ENCODE assay signal across 9 cellular contexts in genomic region chr6:157428418-157429202, GRCh38. TPM values are rescaled to one million over a fixed set of nuclear protein-coding genes. Genes with fewer than 3 reads are reported as not detected.
DNase-seq lines count a peak whose midpoint lies in the region; ATAC-seq and TF ChIP-seq lines count a peak whose summit lies in the region.
"Had no signal": no experiment of that assay in that cellular context is flagged by ENCODE, and none has a peak within 500 bp of the region (broad histone marks: within the 10 kb centered on the region; RNA-seq: fewer than 3 reads in every experiment).

No MANE protein-coding gene starts in this region.

- DNase-seq in GM23338 (ENCODE audit: low spot score), result peak; percentile 34
- no peak for DNase-seq in WTC11 (ENCODE audit: low spot score)
- peak; percentile 15 for DNase-seq in fibroblast of mammary gland (ENCODE audit: low read depth)
- DNase-seq in stimulated activated CD4-positive, alpha-beta T cell treated with anti-CD3 and anti-CD28 coated beads, Interleukin-12 subunit alpha, Interleukin-12 subunit beta, amount 100 ng/mL, for 48 hours (ENCODE audit: low read depth in 2 of 3, low spot score in 1 of 3), result peak; percentile 70 to 80 (median 74)
- no peak for DNase-seq in NCI-H2107 (lab: John Stamatoyannopoulos, UW)
- no peak for DNase-seq in SKM-1 treated with dmso at 0.1 percent for 144 hours (lab: John Stamatoyannopoulos, UW; ENCODE audit: unreplicated experiment)

- no peak overlapping the region for H2AFZ ChIP-seq in GM23338

- H3F3A ChIP-seq in GM23338 (replicated peaks; ENCODE audit: low read depth), result no peaks in the 10 kb centered on the region

- no peaks in the 10 kb centered on the region for H4K20me1 ChIP-seq in GM23338 (replicated peaks; ENCODE audit: insufficient read depth)

- H3K4me1 ChIP-seq in GM23338 (ENCODE audit: insufficient read depth), result peaks cover 22% of the 10 kb centered on the region

- H3K27me3 Mint-ChIP-seq in GM23338 (ENCODE audit: insufficient read depth, low read depth, poor library complexity), result peaks cover 6% of the 10 kb centered on the region
- H3K27me3 Mint-ChIP-seq in WTC11 (ENCODE audit: low read depth), result no peaks in the 10 kb centered on the region; the same call in 1 of the 2 replicates

- H3K4me2 ChIP-seq in GM23338, result peak overlapping the region; percentile 54; the same call in 1 of the 2 replicates

- H3K9me2 ChIP-seq in GM23338 (ENCODE audit: insufficient read depth), result no peaks in the 10 kb centered on the region

- TF ChIP-seq CTCF in GM23338 (conservative IDR thresholded peaks at IDR 0.05; ENCODE audit: low read depth in 2 of 2), result no peak
- no peak for TF ChIP-seq CTCF in WTC11 (IDR thresholded peaks at IDR 0.05)
- no peak for TF ChIP-seq CTCF in fibroblast of mammary gland (conservative IDR thresholded peaks at IDR 0.05; ENCODE audit: control insufficient read depth, insufficient read depth, low read depth, low read length)

- CTCF ChIA-PET in WTC11 (lab: Charles Lee), result no interaction called here

- ATAC-seq in GM23338, result peak; percentile 50
- ATAC-seq in WTC11, result peak; percentile 45
- no peak for ATAC-seq in GM18861 (IDR thresholded peaks at IDR 0.05; ENCODE audit: unreplicated experiment)
- ATAC-seq in HG03039 (IDR thresholded peaks at IDR 0.05; ENCODE audit: unreplicated experiment), result no peak

- H3K4me3 ChIP-seq in GM23338, result no peak overlapping the region
- H3K4me3 ChIP-seq in fibroblast of mammary gland (ENCODE audit: control insufficient read depth, low read depth, low read length), result no peak overlapping the region
- H3K4me3 ChIP-seq: suprapubic skin had no signal

- 0 out of 2 replicates have a peak overlapping the region, but pooled peaks have one; percentile 1 for H3K27ac Mint-ChIP-seq in GM23338
- peak overlapping the region; percentile 41 for H3K27ac Mint-ChIP-seq in WTC11

- no peaks in the 10 kb centered on the region for H3K36me3 ChIP-seq in GM23338 (ENCODE audit: insufficient read depth)
- H3K36me3 ChIP-seq: suprapubic skin had no signal

- 0 out of 2 replicates have a peak overlapping the region, but pooled peaks have one; percentile 50 for H3K27ac ChIP-seq in GM23338 (ENCODE audit: low read depth)
- H3K27ac ChIP-seq: suprapubic skin had no signal

- POLR2A ChIA-PET in WTC11 (lab: Charles Lee), result interaction anchor here (0.6 to 0.9 kb wide), 3 partner anchors 96 to 571 kb away, joined by 3 read pairs; no protein-coding TSS in a partner anchor

- H3K36me3 Mint-ChIP-seq in GM23338 (ENCODE audit: low read depth), result no peaks in the 10 kb centered on the region
- H3K36me3 Mint-ChIP-seq in WTC11, result no peaks in the 10 kb centered on the region

- H3K27me3 ChIP-seq in GM23338 (ENCODE audit: insufficient read depth), result no peaks in the 10 kb centered on the region
- H3K27me3 ChIP-seq: suprapubic skin had no signal

- H3K9me3 Mint-ChIP-seq in GM23338, result no peaks in the 10 kb centered on the region
- H3K9me3 Mint-ChIP-seq in WTC11, result no peaks in the 10 kb centered on the region

- H3K4me3 Mint-ChIP-seq in GM23338, result no peak overlapping the region
- no peak overlapping the region for H3K4me3 Mint-ChIP-seq in WTC11

- H3K79me2 ChIP-seq in GM23338 (replicated peaks; ENCODE audit: insufficient read depth), result no peaks in the 10 kb centered on the region

- H3K4me1 Mint-ChIP-seq in GM23338, result peaks cover 46% of the 10 kb centered on the region
- H3K4me1 Mint-ChIP-seq in WTC11, result peaks cover 76% of the 10 kb centered on the region

TF ChIP-seq in GM23338, 12 proteins besides CTCF, POLR2A, EP300 and RAD21 (continues in another document):
- no peak for TF ChIP-seq EZH2 (IDR thresholded peaks at IDR 0.05; ENCODE audit: low read depth, unreplicated experiment)
- TF ChIP-seq STAT1 (IDR thresholded peaks at IDR 0.05; ENCODE audit: unreplicated experiment), result no peak
- no peak for TF ChIP-seq CREB1 (CRISPR knock-in tag; IDR thresholded peaks at IDR 0.05; ENCODE audit: low read depth)
- no peak for TF ChIP-seq ETS1 (IDR thresholded peaks at IDR 0.05)

TF ChIP-seq in WTC11, 78 proteins besides CTCF, POLR2A, EP300 and RAD21:
- no peak for TF ChIP-seq JUN (CRISPR knock-in tag; IDR thresholded peaks at IDR 0.05)

RNA-seq across cellular contexts. Expression of gene ZDHHC14, which starts 47.6 kb away (rescaled TPM):
- 2.4 and 7.4 TPM in 2 replicates for total RNA-seq in GM23338 (2014; rRNA removed; shearing (Covaris generic))
- polyA plus RNA-seq in GM23338 (2016; fragmentation: Nextera tagmentation; extraction: Ambion mirVana), result 2.0 and 3.0 TPM in 2 replicates
- 6.6 to 11.6 TPM (median 10.7 TPM) in 3 replicates for total RNA-seq in WTC11 (2021)

Comparison
In these comparisons a context has a peak if more than half of its experiments do, and no peak if none do; other contexts are left out.
1. ATAC-seq: peak in GM23338 (single experiment) and WTC11 (single experiment); none in GM18861 (single experiment) and HG03039 (single experiment).
2. DNase-seq: peak in GM23338 (single experiment), fibroblast of mammary gland (single experiment) and stimulated activated CD4-positive, alpha-beta T cell treated with anti-CD3 and anti-CD28 coated beads, Interleukin-12 subunit alpha, Interleukin-12 subunit beta, amount 100 ng/mL, for 48 hours (3 of 3); none in WTC11 (single experiment), NCI-H2107 (single experiment) and SKM-1 treated with dmso at 0.1 percent for 144 hours (single experiment).